ENCODE assay signal across 1 cellular context in the genomic region with DNA sequence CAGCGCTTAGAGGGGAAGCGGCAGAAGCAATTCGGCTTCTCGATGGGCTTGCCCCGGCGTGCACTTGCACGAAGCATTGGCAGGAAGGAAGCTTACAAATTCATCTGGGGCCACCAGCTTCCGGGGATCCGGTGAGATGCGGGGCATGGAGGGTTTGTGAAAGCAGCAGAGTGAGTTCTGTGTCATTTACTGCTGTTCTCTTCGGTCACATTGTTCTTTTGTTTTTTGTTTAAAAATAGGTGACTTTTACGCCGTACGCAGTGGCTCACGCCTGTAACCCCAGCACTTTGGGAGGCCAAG.
TF ChIP-seq lines count a peak whose summit lies in the region.

No MANE protein-coding gene starts in this region.

TF ChIP-seq in GM12878, 131 proteins besides CTCF, POLR2A, EP300 and RAD21 (continued from another document):
- TF ChIP-seq, protein P1, sequence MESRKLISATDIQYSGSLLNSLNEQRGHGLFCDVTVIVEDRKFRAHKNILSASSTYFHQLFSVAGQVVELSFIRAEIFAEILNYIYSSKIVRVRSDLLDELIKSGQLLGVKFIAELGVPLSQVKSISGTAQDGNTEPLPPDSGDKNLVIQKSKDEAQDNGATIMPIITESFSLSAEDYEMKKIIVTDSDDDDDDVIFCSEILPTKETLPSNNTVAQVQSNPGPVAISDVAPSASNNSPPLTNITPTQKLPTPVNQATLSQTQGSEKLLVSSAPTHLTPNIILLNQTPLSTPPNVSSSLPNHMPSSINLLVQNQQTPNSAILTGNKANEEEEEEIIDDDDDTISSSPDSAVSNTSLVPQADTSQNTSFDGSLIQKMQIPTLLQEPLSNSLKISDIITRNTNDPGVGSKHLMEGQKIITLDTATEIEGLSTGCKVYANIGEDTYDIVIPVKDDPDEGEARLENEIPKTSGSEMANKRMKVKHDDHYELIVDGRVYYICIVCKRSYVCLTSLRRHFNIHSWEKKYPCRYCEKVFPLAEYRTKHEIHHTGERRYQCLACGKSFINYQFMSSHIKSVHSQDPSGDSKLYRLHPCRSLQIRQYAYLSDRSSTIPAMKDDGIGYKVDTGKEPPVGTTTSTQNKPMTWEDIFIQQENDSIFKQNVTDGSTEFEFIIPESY (IDR thresholded peaks at IDR 0.05), result peak; percentile 33; the same call in 1 of the 2 replicates
- TF ChIP-seq KAT2A (conservative IDR thresholded peaks at IDR 0.05; ENCODE audit: control insufficient read depth, low read depth, low read length) (no peak), BHLHE40 (IDR thresholded peaks at IDR 0.05; ENCODE audit: borderline replicate concordance in 1 of 2, low read depth in 2 of 2, low read length in 1 of 2) (no peak), POLR2AphosphoS5 (IDR thresholded peaks at IDR 0.05; ENCODE audit: low read length) (peak; percentile 58; the same call in 1 of the 2 replicates), TAF1 (IDR thresholded peaks at IDR 0.05; ENCODE audit: borderline replicate concordance, low read depth, low read length) (0 out of 2 replicates have a peak, but pooled peaks have one; percentile 19), NBN (IDR thresholded peaks at IDR 0.05) (0 out of 2 replicates have a peak, but pooled peaks have one; percentile 41), PAX5 (IDR thresholded peaks at IDR 0.05; ENCODE audit: borderline replicate concordance, low read depth, low read length) (no peak), ZNF207 (IDR thresholded peaks at IDR 0.05; ENCODE audit: borderline replicate concordance) (no peak; the same call in 1 of the 2 replicates), STAT1 (conservative IDR thresholded peaks at IDR 0.05) (0 out of 2 replicates have a peak, but pooled peaks have one; percentile 66), TARDBP (IDR thresholded peaks at IDR 0.05; ENCODE audit: borderline replicate concordance) (peak; percentile 51; the same call in 1 of the 2 replicates), LARP7 (IDR thresholded peaks at IDR 0.05) (no peak), POLR2AphosphoS2 (IDR thresholded peaks at IDR 0.05; ENCODE audit: low read depth, low read length) (peak; percentile 16; the same call in 1 of the 2 replicates), TCF3 (IDR thresholded peaks at IDR 0.05; ENCODE audit: borderline replicate concordance, insufficient read depth, low read depth, low read length) (no peak)
- TF ChIP-seq, protein P2, sequence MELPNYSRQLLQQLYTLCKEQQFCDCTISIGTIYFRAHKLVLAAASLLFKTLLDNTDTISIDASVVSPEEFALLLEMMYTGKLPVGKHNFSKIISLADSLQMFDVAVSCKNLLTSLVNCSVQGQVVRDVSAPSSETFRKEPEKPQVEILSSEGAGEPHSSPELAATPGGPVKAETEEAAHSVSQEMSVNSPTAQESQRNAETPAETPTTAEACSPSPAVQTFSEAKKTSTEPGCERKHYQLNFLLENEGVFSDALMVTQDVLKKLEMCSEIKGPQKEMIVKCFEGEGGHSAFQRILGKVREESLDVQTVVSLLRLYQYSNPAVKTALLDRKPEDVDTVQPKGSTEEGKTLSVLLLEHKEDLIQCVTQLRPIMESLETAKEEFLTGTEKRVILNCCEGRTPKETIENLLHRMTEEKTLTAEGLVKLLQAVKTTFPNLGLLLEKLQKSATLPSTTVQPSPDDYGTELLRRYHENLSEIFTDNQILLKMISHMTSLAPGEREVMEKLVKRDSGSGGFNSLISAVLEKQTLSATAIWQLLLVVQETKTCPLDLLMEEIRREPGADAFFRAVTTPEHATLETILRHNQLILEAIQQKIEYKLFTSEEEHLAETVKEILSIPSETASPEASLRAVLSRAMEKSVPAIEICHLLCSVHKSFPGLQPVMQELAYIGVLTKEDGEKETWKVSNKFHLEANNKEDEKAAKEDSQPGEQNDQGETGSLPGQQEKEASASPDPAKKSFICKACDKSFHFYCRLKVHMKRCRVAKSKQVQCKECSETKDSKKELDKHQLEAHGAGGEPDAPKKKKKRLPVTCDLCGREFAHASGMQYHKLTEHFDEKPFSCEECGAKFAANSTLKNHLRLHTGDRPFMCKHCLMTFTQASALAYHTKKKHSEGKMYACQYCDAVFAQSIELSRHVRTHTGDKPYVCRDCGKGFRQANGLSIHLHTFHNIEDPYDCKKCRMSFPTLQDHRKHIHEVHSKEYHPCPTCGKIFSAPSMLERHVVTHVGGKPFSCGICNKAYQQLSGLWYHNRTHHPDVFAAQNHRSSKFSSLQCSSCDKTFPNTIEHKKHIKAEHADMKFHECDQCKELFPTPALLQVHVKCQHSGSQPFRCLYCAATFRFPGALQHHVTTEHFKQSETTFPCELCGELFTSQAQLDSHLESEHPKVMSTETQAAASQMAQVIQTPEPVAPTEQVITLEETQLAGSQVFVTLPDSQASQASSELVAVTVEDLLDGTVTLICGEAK (IDR thresholded peaks at IDR 0.05; ENCODE audit: borderline replicate concordance), result peak; percentile 63; the same call in 1 of the 2 replicates
- TF ChIP-seq, protein P3, sequence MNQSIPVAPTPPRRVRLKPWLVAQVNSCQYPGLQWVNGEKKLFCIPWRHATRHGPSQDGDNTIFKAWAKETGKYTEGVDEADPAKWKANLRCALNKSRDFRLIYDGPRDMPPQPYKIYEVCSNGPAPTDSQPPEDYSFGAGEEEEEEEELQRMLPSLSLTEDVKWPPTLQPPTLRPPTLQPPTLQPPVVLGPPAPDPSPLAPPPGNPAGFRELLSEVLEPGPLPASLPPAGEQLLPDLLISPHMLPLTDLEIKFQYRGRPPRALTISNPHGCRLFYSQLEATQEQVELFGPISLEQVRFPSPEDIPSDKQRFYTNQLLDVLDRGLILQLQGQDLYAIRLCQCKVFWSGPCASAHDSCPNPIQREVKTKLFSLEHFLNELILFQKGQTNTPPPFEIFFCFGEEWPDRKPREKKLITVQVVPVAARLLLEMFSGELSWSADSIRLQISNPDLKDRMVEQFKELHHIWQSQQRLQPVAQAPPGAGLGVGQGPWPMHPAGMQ (IDR thresholded peaks at IDR 0.05; ENCODE audit: borderline replicate concordance), result no peak
- TF ChIP-seq, protein P4, sequence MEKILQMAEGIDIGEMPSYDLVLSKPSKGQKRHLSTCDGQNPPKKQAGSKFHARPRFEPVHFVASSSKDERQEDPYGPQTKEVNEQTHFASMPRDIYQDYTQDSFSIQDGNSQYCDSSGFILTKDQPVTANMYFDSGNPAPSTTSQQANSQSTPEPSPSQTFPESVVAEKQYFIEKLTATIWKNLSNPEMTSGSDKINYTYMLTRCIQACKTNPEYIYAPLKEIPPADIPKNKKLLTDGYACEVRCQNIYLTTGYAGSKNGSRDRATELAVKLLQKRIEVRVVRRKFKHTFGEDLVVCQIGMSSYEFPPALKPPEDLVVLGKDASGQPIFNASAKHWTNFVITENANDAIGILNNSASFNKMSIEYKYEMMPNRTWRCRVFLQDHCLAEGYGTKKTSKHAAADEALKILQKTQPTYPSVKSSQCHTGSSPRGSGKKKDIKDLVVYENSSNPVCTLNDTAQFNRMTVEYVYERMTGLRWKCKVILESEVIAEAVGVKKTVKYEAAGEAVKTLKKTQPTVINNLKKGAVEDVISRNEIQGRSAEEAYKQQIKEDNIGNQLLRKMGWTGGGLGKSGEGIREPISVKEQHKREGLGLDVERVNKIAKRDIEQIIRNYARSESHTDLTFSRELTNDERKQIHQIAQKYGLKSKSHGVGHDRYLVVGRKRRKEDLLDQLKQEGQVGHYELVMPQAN (conservative IDR thresholded peaks at IDR 0.05), result no peak
